In the genomic region with DNA sequence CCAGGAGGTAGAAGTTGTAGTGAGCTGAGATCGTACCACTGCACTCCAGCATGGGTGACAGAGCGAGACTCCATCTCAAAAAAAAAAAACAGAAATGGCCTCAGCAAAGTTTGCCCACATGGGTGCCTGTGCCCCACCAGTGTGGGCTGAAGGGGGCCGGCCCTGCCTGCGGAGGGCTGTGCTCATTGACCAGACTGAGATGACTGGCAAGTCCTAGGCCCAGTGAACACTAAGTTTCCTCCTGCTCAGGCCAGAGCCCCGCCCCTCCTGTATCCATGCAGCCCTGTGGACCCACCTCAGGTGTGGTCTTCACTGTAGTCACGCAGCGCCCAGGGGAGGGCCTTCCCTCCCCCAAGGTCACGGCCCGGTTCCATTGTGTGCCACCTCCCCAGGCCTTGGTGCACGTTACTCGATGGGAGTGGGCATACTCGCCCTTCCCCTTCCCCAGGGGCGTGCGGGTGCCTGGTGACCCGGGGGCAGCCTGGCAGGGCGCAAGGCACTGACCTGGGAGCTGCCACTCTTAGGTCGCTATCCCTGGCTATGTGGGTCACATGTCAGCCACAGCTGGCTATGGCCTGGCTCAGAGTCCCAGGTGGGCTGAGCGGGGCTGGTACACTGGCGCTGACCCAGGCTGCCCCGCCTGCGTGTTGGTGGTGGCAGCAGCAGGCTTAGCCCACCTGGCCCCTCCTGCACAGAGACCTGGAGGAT, we compare ENCODE assay signal across 1 cellular context.
TF ChIP-seq lines count a peak whose summit lies in the region.

No MANE protein-coding gene starts in this region.

TF ChIP-seq in HepG2, 621 proteins besides CTCF, POLR2A, EP300 and RAD21 (continued from another document):
- no peak for TF ChIP-seq SETDB1 (CRISPR knock-in tag; IDR thresholded peaks at IDR 0.05; ENCODE audit: borderline replicate concordance)
- TF ChIP-seq, protein P1, sequence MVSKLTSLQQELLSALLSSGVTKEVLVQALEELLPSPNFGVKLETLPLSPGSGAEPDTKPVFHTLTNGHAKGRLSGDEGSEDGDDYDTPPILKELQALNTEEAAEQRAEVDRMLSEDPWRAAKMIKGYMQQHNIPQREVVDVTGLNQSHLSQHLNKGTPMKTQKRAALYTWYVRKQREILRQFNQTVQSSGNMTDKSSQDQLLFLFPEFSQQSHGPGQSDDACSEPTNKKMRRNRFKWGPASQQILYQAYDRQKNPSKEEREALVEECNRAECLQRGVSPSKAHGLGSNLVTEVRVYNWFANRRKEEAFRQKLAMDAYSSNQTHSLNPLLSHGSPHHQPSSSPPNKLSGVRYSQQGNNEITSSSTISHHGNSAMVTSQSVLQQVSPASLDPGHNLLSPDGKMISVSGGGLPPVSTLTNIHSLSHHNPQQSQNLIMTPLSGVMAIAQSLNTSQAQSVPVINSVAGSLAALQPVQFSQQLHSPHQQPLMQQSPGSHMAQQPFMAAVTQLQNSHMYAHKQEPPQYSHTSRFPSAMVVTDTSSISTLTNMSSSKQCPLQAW (CRISPR knock-in tag; IDR thresholded peaks at IDR 0.05), result no peak
- TF ChIP-seq RBFOX2 (IDR thresholded peaks at IDR 0.05; ENCODE audit: low read depth, low read length), result no peak; the same call in none of the 2 replicates
- TF ChIP-seq, protein P2, sequence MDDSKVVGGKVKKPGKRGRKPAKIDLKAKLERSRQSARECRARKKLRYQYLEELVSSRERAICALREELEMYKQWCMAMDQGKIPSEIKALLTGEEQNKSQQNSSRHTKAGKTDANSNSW (CRISPR knock-in tag; IDR thresholded peaks at IDR 0.05; ENCODE audit: borderline replicate concordance), result no peak
- TF ChIP-seq SP2 (CRISPR knock-in tag; IDR thresholded peaks at IDR 0.05), result 0 out of 2 replicates have a peak, but pooled peaks have one; percentile 50
- no peak for TF ChIP-seq ZNF589 (CRISPR knock-in tag; conservative IDR thresholded peaks at IDR 0.05)
- TF ChIP-seq, protein P3, sequence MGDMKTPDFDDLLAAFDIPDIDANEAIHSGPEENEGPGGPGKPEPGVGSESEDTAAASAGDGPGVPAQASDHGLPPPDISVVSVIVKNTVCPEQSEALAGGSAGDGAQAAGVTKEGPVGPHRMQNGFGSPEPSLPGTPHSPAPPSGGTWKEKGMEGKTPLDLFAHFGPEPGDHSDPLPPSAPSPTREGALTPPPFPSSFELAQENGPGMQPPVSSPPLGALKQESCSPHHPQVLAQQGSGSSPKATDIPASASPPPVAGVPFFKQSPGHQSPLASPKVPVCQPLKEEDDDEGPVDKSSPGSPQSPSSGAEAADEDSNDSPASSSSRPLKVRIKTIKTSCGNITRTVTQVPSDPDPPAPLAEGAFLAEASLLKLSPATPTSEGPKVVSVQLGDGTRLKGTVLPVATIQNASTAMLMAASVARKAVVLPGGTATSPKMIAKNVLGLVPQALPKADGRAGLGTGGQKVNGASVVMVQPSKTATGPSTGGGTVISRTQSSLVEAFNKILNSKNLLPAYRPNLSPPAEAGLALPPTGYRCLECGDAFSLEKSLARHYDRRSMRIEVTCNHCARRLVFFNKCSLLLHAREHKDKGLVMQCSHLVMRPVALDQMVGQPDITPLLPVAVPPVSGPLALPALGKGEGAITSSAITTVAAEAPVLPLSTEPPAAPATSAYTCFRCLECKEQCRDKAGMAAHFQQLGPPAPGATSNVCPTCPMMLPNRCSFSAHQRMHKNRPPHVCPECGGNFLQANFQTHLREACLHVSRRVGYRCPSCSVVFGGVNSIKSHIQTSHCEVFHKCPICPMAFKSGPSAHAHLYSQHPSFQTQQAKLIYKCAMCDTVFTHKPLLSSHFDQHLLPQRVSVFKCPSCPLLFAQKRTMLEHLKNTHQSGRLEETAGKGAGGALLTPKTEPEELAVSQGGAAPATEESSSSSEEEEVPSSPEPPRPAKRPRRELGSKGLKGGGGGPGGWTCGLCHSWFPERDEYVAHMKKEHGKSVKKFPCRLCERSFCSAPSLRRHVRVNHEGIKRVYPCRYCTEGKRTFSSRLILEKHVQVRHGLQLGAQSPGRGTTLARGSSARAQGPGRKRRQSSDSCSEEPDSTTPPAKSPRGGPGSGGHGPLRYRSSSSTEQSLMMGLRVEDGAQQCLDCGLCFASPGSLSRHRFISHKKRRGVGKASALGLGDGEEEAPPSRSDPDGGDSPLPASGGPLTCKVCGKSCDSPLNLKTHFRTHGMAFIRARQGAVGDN (CRISPR knock-in tag; IDR thresholded peaks at IDR 0.05), result peak; percentile 3; the same call in 1 of the 2 replicates
- TF ChIP-seq NFYC (CRISPR knock-in tag; IDR thresholded peaks at IDR 0.05), result peak; percentile 25; the same call in 1 of the 2 replicates
- TF ChIP-seq PHF21A (CRISPR knock-in tag; IDR thresholded peaks at IDR 0.05), result no peak
- no peak for TF ChIP-seq FOXP1 (IDR thresholded peaks at IDR 0.05)
- no peak for TF ChIP-seq FOXP1 (CRISPR knock-in tag; IDR thresholded peaks at IDR 0.05)
- TF ChIP-seq SMARCC2 (IDR thresholded peaks at IDR 0.05), result no peak
- TF ChIP-seq MEIS1 (CRISPR knock-in tag; IDR thresholded peaks at IDR 0.05; ENCODE audit: borderline replicate concordance), result no peak
- TF ChIP-seq, protein P4, sequence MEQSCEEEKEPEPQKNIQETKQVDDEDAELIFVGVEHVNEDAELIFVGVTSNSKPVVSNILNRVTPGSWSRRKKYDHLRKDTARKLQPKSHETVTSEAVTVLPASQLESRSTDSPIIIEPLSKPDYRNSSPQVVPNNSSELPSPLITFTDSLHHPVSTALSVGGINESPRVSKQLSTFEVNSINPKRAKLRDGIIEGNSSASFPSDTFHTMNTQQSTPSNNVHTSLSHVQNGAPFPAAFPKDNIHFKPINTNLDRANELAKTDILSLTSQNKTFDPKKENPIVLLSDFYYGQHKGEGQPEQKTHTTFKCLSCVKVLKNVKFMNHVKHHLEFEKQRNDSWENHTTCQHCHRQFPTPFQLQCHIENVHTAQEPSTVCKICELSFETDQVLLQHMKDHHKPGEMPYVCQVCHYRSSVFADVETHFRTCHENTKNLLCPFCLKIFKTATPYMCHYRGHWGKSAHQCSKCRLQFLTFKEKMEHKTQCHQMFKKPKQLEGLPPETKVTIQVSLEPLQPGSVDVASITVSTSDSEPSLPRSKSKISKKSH (CRISPR knock-in tag; IDR thresholded peaks at IDR 0.05; ENCODE audit: borderline replicate concordance), result no peak
- TF ChIP-seq ZNF326 (CRISPR knock-in tag; IDR thresholded peaks at IDR 0.05; ENCODE audit: borderline replicate concordance), result no peak
